ENCODE assay signal across 32 cellular contexts in the genomic region with DNA sequence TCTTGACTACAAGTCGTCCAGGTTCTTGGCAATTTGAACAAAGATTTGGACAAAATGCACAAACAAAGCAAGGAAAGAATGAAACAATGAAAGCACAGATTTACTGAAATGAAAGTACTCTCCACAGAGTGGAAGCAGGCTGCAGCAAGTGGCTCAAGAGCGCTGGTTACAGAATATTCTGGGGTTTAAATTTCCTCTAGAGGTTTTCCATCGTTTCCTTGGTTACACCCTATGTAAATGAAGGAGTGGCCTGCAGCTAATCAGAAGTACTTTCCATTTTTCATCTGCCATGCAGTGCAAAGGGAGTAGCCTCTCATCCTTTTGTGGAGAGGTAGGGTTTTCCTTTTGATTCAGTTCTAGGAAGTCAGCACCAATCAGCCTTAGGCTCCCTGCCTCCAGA.
"Had no signal": no experiment of that assay in that cellular context is flagged by ENCODE, and none has a peak within 500 bp of the region (broad histone marks: within the 10 kb centered on the region; RNA-seq: fewer than 3 reads in every experiment).

No MANE protein-coding gene starts in this region.

- H3K4me3 ChIP-seq: PC-9 had no signal

- H3K36me3 Mint-ChIP-seq: activated naive CD4-positive, alpha-beta T cell treated with anti-CD3 and anti-CD28 coated beads, Interleukin-2, amount 10 ng/mL, durations not matched to agents 7 days and 5 days had no signal

- H3K36me3 ChIP-seq: WERI-Rb-1 had no signal

- ATAC-seq: activated CD8-positive, alpha-beta memory T cell treated with anti-CD3 and anti-CD28 coated beads, Interleukin-2, amount 10 ng/mL, durations not matched to agents 7 days and 5 days; activated naive CD8-positive, alpha-beta T cell treated with anti-CD3 and anti-CD28 coated beads, Interleukin-2, amount 50 U/mL, for 24 hours; Right ventricle myocardium inferior; SK-N-SH treated with all-trans-retinoic acid at 6 μM for 48 hours had no signal

- H3K4me3 Mint-ChIP-seq: activated CD4-positive, alpha-beta memory T cell treated with anti-CD3 and anti-CD28 coated beads, Interleukin-2, amount 10 ng/mL, durations not matched to agents 7 days and 5 days; activated CD8-positive, alpha-beta memory T cell treated with anti-CD3 and anti-CD28 coated beads, Interleukin-2, amount 10 ng/mL, durations not matched to agents 7 days and 5 days; activated naive CD4-positive, alpha-beta T cell treated with anti-CD3 and anti-CD28 coated beads, Interleukin-2, amount 10 ng/mL, durations not matched to agents 7 days and 5 days; activated naive CD8-positive, alpha-beta T cell; activated naive CD8-positive, alpha-beta T cell treated with anti-CD3 and anti-CD28 coated beads, Interleukin-2, amount 50 U/mL, for 24 hours; brain had no signal

- H3K27ac ChIP-seq: PC-9, RWPE1, WERI-Rb-1 had no signal

- H3K4me2 ChIP-seq: PC-9 had no signal

- H3K4me1 Mint-ChIP-seq: brain had no signal

- H2AFZ ChIP-seq: PC-9 had no signal

- H3K27me3 Mint-ChIP-seq: activated CD4-positive, alpha-beta memory T cell treated with anti-CD3 and anti-CD28 coated beads, Interleukin-2, amount 10 ng/mL, durations not matched to agents 7 days and 5 days; activated CD8-positive, alpha-beta memory T cell treated with anti-CD3 and anti-CD28 coated beads, Interleukin-2, amount 10 ng/mL, durations not matched to agents 7 days and 5 days; activated naive CD4-positive, alpha-beta T cell treated with anti-CD3 and anti-CD28 coated beads, Interleukin-2, amount 10 ng/mL, durations not matched to agents 7 days and 5 days; activated naive CD8-positive, alpha-beta T cell; activated naive CD8-positive, alpha-beta T cell treated with anti-CD3 and anti-CD28 coated beads, Interleukin-2, amount 50 U/mL, for 24 hours; brain had no signal

- DNase-seq: activated CD4-positive, alpha-beta memory T cell treated with anti-CD3 and anti-CD28 coated beads, Interleukin-2, amount 10 ng/mL, durations not matched to agents 7 days and 5 days; activated CD4-positive, alpha-beta T cell treated with anti-CD3 and anti-CD28 coated beads for 1 hour; activated CD4-positive, alpha-beta T cell treated with anti-CD3 and anti-CD28 coated beads for 48 hours; activated CD4-positive, CD25-positive, alpha-beta regulatory T cell; activated CD8-positive, alpha-beta memory T cell treated with anti-CD3 and anti-CD28 coated beads for 24 hours; activated CD8-positive, alpha-beta memory T cell treated with anti-CD3 and anti-CD28 coated beads, Interleukin-2, amount 10 ng/mL, durations not matched to agents 7 days and 5 days; activated CD8-positive, alpha-beta memory T cell treated with anti-CD3 and anti-CD28 coated beads, Interleukin-2, amount 50 U/mL, for 48 hours; activated effector memory CD4-positive, alpha-beta T cell treated with Interleukin-2 at 50 U/mL for 16 hours; activated naive CD4-positive, alpha-beta T cell treated with anti-CD3 and anti-CD28 coated beads, Interleukin-2, amount 10 ng/mL, durations not matched to agents 7 days and 5 days; activated naive CD8-positive, alpha-beta T cell treated with anti-CD3 and anti-CD28 coated beads, Interleukin-2, amount 50 U/mL, for 24 hours; activated T-cell treated with anti-CD3 and anti-CD28 coated beads, Interleukin-2, amount 50 U/mL, for 48 hours; anterior cingulate cortex; caudate nucleus; cerebellar nuclear complex; NCI-H1105; NCI-H1417 treated with DMSO at 0.1 percent for 48 hours; NCI-H187 treated with DMSO at 0.1 percent for 48 hours; NCI-H2171; NCI-H526; NCI-H82; NK-92 treated with Interleukin-12 subunit alpha and Interleukin-12 subunit beta, amount 100 ng/mL, for 24 hours; PC-9; SIG-M5; SW 1271; T-helper 1 cell; T1000; WERI-Rb-1 had no signal

- H3K27ac Mint-ChIP-seq: activated CD4-positive, alpha-beta memory T cell treated with anti-CD3 and anti-CD28 coated beads, Interleukin-2, amount 10 ng/mL, durations not matched to agents 7 days and 5 days; activated CD8-positive, alpha-beta memory T cell treated with anti-CD3 and anti-CD28 coated beads, Interleukin-2, amount 10 ng/mL, durations not matched to agents 7 days and 5 days; activated naive CD4-positive, alpha-beta T cell treated with anti-CD3 and anti-CD28 coated beads, Interleukin-2, amount 10 ng/mL, durations not matched to agents 7 days and 5 days; activated naive CD8-positive, alpha-beta T cell; activated naive CD8-positive, alpha-beta T cell treated with anti-CD3 and anti-CD28 coated beads, Interleukin-2, amount 50 U/mL, for 24 hours; brain had no signal

- H3K9me3 Mint-ChIP-seq: activated naive CD8-positive, alpha-beta T cell treated with anti-CD3 and anti-CD28 coated beads, Interleukin-2, amount 50 U/mL, for 24 hours had no signal
